In the genomic region with DNA sequence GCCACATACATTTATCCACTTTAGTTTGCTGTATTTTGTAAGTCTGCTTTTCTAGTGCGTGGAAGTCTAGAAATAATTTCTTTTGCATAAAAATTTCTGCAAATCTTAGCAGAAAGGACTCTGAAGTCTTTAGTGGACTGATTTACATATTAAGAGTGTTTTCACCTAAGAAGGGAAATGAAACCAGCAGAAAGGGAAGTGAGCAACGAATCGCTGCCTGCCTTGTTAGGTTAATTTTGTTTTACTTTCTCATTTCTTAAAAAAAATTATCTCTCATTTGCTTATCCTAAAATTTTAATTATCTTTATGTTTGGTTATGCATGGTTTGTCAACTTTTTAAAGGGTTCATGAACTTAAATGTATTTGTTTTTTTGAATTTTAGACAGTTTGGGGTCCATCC, we compare ENCODE assay signal across 11 cellular contexts. TPM values are rescaled to one million over a fixed set of nuclear protein-coding genes. Genes with fewer than 3 reads are reported as not detected.
DNase-seq lines count a peak whose midpoint lies in the region; ATAC-seq and TF ChIP-seq lines count a peak whose summit lies in the region.
"Had no signal": no experiment of that assay in that cellular context is flagged by ENCODE, and none has a peak within 500 bp of the region (broad histone marks: within the 10 kb centered on the region; RNA-seq: fewer than 3 reads in every experiment).

No MANE protein-coding gene starts in this region.

- TF ChIP-seq CTCF in suprapubic skin (IDR thresholded peaks at IDR 0.05), result no peak

- no peak for TF ChIP-seq EP300 in suprapubic skin (IDR thresholded peaks at IDR 0.05)

- peaks cover 29% of the 10 kb centered on the region for H3K36me3 Mint-ChIP-seq in dendritic cell treated with granulocyte-macrophage colony-stimulating factor and Interleukin-4, amounts not matched to agents 40 ng/mL and 50 ng/mL, for 4 days (ENCODE audit: low read depth)

- H3K27ac ChIP-seq in suprapubic skin, result no peak overlapping the region

- peaks cover 16% of the 10 kb centered on the region for H3K36me3 ChIP-seq in suprapubic skin

- no peaks in the 10 kb centered on the region for H3K9me3 ChIP-seq in suprapubic skin
- H3K9me3 ChIP-seq: stomach had no signal

- no peaks in the 10 kb centered on the region for H3K27me3 Mint-ChIP-seq in dendritic cell treated with granulocyte-macrophage colony-stimulating factor and Interleukin-4, amounts not matched to agents 40 ng/mL and 50 ng/mL, for 4 days

- TF ChIP-seq POLR2A in suprapubic skin (IDR thresholded peaks at IDR 0.05), result no peak

- no peak overlapping the region for H3K4me3 ChIP-seq in suprapubic skin
- H3K4me3 ChIP-seq: stomach had no signal

- peak overlapping the region; percentile 45 for H3K4me3 Mint-ChIP-seq in dendritic cell treated with granulocyte-macrophage colony-stimulating factor and Interleukin-4, amounts not matched to agents 40 ng/mL and 50 ng/mL, for 4 days
- H3K4me3 Mint-ChIP-seq: neural crest cell had no signal

- 79% methylated on average over 3 of the region's 3 CpGs for WGBS in suprapubic skin

- DNase-seq in suprapubic skin (ENCODE audit: low spot score in 2 of 2) (no peak), AG08396 (ENCODE audit: low spot score) (no peak), NCI-H146 treated with DMSO at 0.1 percent for 48 hours (lab: John Stamatoyannopoulos, UW; ENCODE audit: unreplicated experiment) (no peak)
- DNase-seq: NCI-H1092 treated with DMSO at 0.1 percent for 48 hours, stomach had no signal

- intact Hi-C loops in dendritic cell treated with granulocyte-macrophage colony-stimulating factor and Interleukin-4, amounts not matched to agents 40 ng/mL and 50 ng/mL, for 4 days (cut with micrococcal nuclease), result loop anchor here (5.0 kb wide), 1 partner anchor 37 kb away; no protein-coding TSS in a partner anchor

- H3K27me3 ChIP-seq in suprapubic skin, result no peaks in the 10 kb centered on the region
- H3K27me3 ChIP-seq: stomach had no signal

- peaks cover 2% of the 10 kb centered on the region for H3K4me1 ChIP-seq in suprapubic skin

- no peaks in the 10 kb centered on the region for H3K9me3 Mint-ChIP-seq in dendritic cell treated with granulocyte-macrophage colony-stimulating factor and Interleukin-4, amounts not matched to agents 40 ng/mL and 50 ng/mL, for 4 days
- H3K9me3 Mint-ChIP-seq: neural crest cell had no signal

- H3K4me1 Mint-ChIP-seq in dendritic cell treated with granulocyte-macrophage colony-stimulating factor and Interleukin-4, amounts not matched to agents 40 ng/mL and 50 ng/mL, for 4 days (ENCODE audit: low read depth), result peaks cover 49% of the 10 kb centered on the region

- peak overlapping the region; percentile 60 for H3K27ac Mint-ChIP-seq in dendritic cell treated with granulocyte-macrophage colony-stimulating factor and Interleukin-4, amounts not matched to agents 40 ng/mL and 50 ng/mL, for 4 days

- ATAC-seq in GM18502 (IDR thresholded peaks at IDR 0.05; ENCODE audit: poor library complexity, unreplicated experiment), result peak; percentile 69
- peak; percentile 73 for ATAC-seq in GM21528 (IDR thresholded peaks at IDR 0.05; ENCODE audit: low FRiP score, unreplicated experiment)
- peak; percentile 63 for ATAC-seq in HG03571 (IDR thresholded peaks at IDR 0.05; ENCODE audit: unreplicated experiment)
- ATAC-seq in GM18520 (IDR thresholded peaks at IDR 0.05; ENCODE audit: unreplicated experiment), result no peak

RNA-seq across cellular contexts. Expression of gene GPR18, which starts 0.8 kb away (rescaled TPM):
- not detected for total RNA-seq in suprapubic skin
- total RNA-seq: neural crest cell, stomach had no signal

RNA-seq across cellular contexts. Expression of gene GPR183, which starts 48.3 kb away (rescaled TPM):
- 1 to 10 TPM; 2.3 to 7.0 (median 4.4) TPM for total RNA-seq in suprapubic skin
- total RNA-seq: neural crest cell had no signal

RNA-seq across cellular contexts. Expression of gene UBAC2, which starts 58.3 kb away (rescaled TPM):
- 100 to 1,000 TPM in 2 of 4 donors, 10 to 100 TPM in 2; 67.3 to 111 (median 93.8) TPM for total RNA-seq in suprapubic skin
